Comparison of ENCODE assay signal across 7 cellular contexts in genomic region chr1:93243233-93243632, GRCh38.
DNase-seq lines count a peak whose midpoint lies in the region; ATAC-seq, FAIRE-seq and TF ChIP-seq lines count a peak whose summit lies in the region.
"Not testable (repeated sequence)": the region's sequence is repeated elsewhere in the genome, so short reads cannot be mapped to it uniquely, and the experiment has no call there.

No MANE protein-coding gene starts in this region.

- H3K9me3 ChIP-seq in A549, result peaks cover 19% of the 10 kb centered on the region
- not testable (repeated sequence) for H3K9me3 ChIP-seq in HEK293 (ENCODE audit: control insufficient read depth, insufficient read depth, low read depth, low read length); K562 (replicated peaks; ENCODE audit: control insufficient read depth, insufficient read depth, low read depth, low read length); subcutaneous abdominal adipose tissue (ENCODE audit: control insufficient read depth in 5 of 5, low read length in 5 of 5)
- peaks cover 25% of the 10 kb centered on the region for H3K9me3 ChIP-seq in HepG2 (ENCODE audit: low read length)

- not testable (repeated sequence) for H3K27ac Mint-ChIP-seq in endothelial cell (ENCODE audit: unreplicated experiment)
- H3K27ac Mint-ChIP-seq in stimulated activated naive B cell treated with anti-CD40 and anti-IgM and Interleukin-4, amounts not matched to agents 10 μg/mL and 1 μg/mL and 100 μg/mL, for 72 hours, result peak overlapping the region; percentile 9

- H3K4me2 ChIP-seq in A549; K562 (ENCODE audit: insufficient read depth, low read length); HepG2 (ENCODE audit: low read depth, low read length): not testable (repeated sequence)

- FAIRE-seq in A549 (lab: Jason Lieb, UNC); K562 (lab: Jason Lieb, UNC); HepG2 (lab: Jason Lieb, UNC): not testable (repeated sequence)

- CTCF ChIA-PET in A549 (lab: Yijun Ruan, JAX); HEK293 (lab: Yijun Ruan, JAX); K562 (lab: Yijun Ruan, JAX; ENCODE audit: low intra/inter-chr PET ratio); HepG2 (lab: Yijun Ruan, JAX; ENCODE audit: low intra/inter-chr PET ratio, low total read pairs): not testable (repeated sequence)

- WGBS in A549 (ENCODE audit: missing lambda C conversion rate), result 93% methylated on average over 3 of the region's 3 CpGs
- 97% methylated on average over 3 of the region's 3 CpGs for WGBS in K562 (ENCODE audit: insufficient coverage, low coverage, missing lambda C conversion rate)
- WGBS in HepG2 (ENCODE audit: low lambda C conversion rate), result 100% methylated on average over 3 of the region's 3 CpGs

- not testable (repeated sequence) for H3K79me2 ChIP-seq in K562 (ENCODE audit: control insufficient read depth, insufficient read depth, low read length); HepG2 (ENCODE audit: insufficient read depth, low read length)

- not testable (repeated sequence) for ATAC-seq in A549; K562; HepG2; stimulated activated naive B cell treated with anti-CD40 and anti-IgM and Interleukin-4, amounts not matched to agents 10 μg/mL and 1 μg/mL and 100 μg/mL, for 72 hours (replicated peaks)

- H3K36me3 ChIP-seq in HEK293 (ENCODE audit: control insufficient read depth in 2 of 2, insufficient read depth in 1 of 2, low read length in 2 of 2), result peaks cover 26 to 62% of the 10 kb centered on the region in 2 experiments
- H3K36me3 ChIP-seq in K562 (ENCODE audit: control insufficient read depth, insufficient read depth, low read length), result peaks cover 32% of the 10 kb centered on the region
- H3K36me3 ChIP-seq in HepG2 (replicated peaks in 1 of 2; ENCODE audit: control insufficient read depth in 1 of 2, insufficient read depth in 2 of 2, low read length in 2 of 2), result peaks cover 0 to 14% of the 10 kb centered on the region in 2 experiments; a peak in 3 of 5 replicates
- H3K36me3 ChIP-seq in subcutaneous abdominal adipose tissue (ENCODE audit: control insufficient read depth in 5 of 5, insufficient read depth in 5 of 5, low read length in 5 of 5), result not testable (repeated sequence)

- not testable (repeated sequence) for TF ChIP-seq RAD21 in A549 (conservative IDR thresholded peaks at IDR 0.05 in 1 of 2, IDR thresholded peaks at IDR 0.05 in 1 of 2); K562 (CRISPR knock-in tag; conservative IDR thresholded peaks at IDR 0.05 in 1 of 2, IDR thresholded peaks at IDR 0.05 in 1 of 2); HepG2 (CRISPR knock-in tag; IDR thresholded peaks at IDR 0.05)

- POLR2A ChIA-PET in A549 (lab: Yijun Ruan, JAX); HEK293 (lab: Yijun Ruan, JAX); HepG2 (lab: Yijun Ruan, JAX): not testable (repeated sequence)
- POLR2A ChIA-PET in K562 (lab: Yijun Ruan, JAX), result interaction anchor here (0.7 kb wide), 1 partner anchor 20 kb away, joined by 3 read pairs; no protein-coding TSS in a partner anchor

- peaks cover 52% of the 10 kb centered on the region for H3K36me3 Mint-ChIP-seq in endothelial cell (ENCODE audit: low read depth, unreplicated experiment)
- peaks cover 52 to 71% of the 10 kb centered on the region in 2 donors for H3K36me3 Mint-ChIP-seq in stimulated activated naive B cell treated with anti-CD40 and anti-IgM and Interleukin-4, amounts not matched to agents 10 μg/mL and 1 μg/mL and 100 μg/mL, for 72 hours

- H3K27ac ChIP-seq in A549; HEK293 (ENCODE audit: extremely low read depth, low read depth, low read length); K562 (ENCODE audit: extremely low read depth, low read depth, low read length); HepG2 (ENCODE audit: extremely low read length, insufficient read depth, low read length): not testable (repeated sequence)
- H3K27ac ChIP-seq in subcutaneous abdominal adipose tissue (ENCODE audit: low read depth, low read length), result peak overlapping the region; percentile 80

- intact Hi-C loops in K562 (cut with micrococcal nuclease); HepG2 (cut with micrococcal nuclease; ENCODE audit: unreplicated experiment): not testable (repeated sequence)

- DNase-seq in A549 (ENCODE audit: low read depth in 1 of 2, low spot score in 1 of 2); endothelial cell (ENCODE audit: low spot score); HepG2 (ENCODE audit: low spot score); stimulated activated naive B cell treated with anti-CD40 and anti-IgM and Interleukin-4, amounts not matched to agents 10 μg/mL and 1 μg/mL and 100 μg/mL, for 72 hours: not testable (repeated sequence)
- DNase-seq in K562 (ENCODE audit: extremely low read depth in 1 of 4, low spot score in 3 of 4), result peak in 1 of 4 experiments; percentile 8

- H3K9me1 ChIP-seq in K562 (ENCODE audit: control insufficient read depth, insufficient read depth, low read length), result not testable (repeated sequence)

- peaks cover 19% of the 10 kb centered on the region for H3K9me3 Mint-ChIP-seq in endothelial cell (ENCODE audit: unreplicated experiment)
- peaks cover 14 to 18% of the 10 kb centered on the region in 2 donors for H3K9me3 Mint-ChIP-seq in stimulated activated naive B cell treated with anti-CD40 and anti-IgM and Interleukin-4, amounts not matched to agents 10 μg/mL and 1 μg/mL and 100 μg/mL, for 72 hours

- not testable (repeated sequence) for TF ChIP-seq CTCF in A549 (IDR thresholded peaks at IDR 0.05); HEK293 (tag by site-specific recombination; IDR thresholded peaks at IDR 0.05); K562 (IDR thresholded peaks at IDR 0.05 in 2 of 3, conservative IDR thresholded peaks at IDR 0.05 in 1 of 3; ENCODE audit: insufficient read depth in 2 of 3, low read depth in 1 of 3, low read length in 3 of 3); endothelial cell (IDR thresholded peaks at IDR 0.05; ENCODE audit: unreplicated experiment); HepG2 (CRISPR knock-in tag; IDR thresholded peaks at IDR 0.05)

- H3K4me3 ChIP-seq in A549; HEK293 (ENCODE audit: low read depth, low read length); K562; HepG2 (replicated peaks in 1 of 3; ENCODE audit: insufficient read depth in 1 of 3, low read depth in 2 of 3, low read length in 3 of 3): not testable (repeated sequence)
- H3K4me3 ChIP-seq in subcutaneous abdominal adipose tissue (ENCODE audit: low read depth in 1 of 5, low read length in 5 of 5), result peak overlapping the region in 2 of 5 donors; percentile 9 to 33

- H3K4me1 ChIP-seq in A549; HEK293 (ENCODE audit: control insufficient read depth, insufficient read depth, low read length); K562 (replicated peaks in 1 of 2; ENCODE audit: control insufficient read depth in 2 of 2, insufficient read depth in 2 of 2, low read length in 2 of 2); HepG2 (ENCODE audit: insufficient read depth, low read length): not testable (repeated sequence)
- peaks cover 0 to 22% (median 9%) of the 10 kb centered on the region in 5 donors for H3K4me1 ChIP-seq in subcutaneous abdominal adipose tissue (ENCODE audit: control insufficient read depth in 5 of 5, insufficient read depth in 5 of 5, low read length in 5 of 5)

- in situ Hi-C loops in K562 (cut with MboI); HepG2 (cut with HindIII; ENCODE audit: extremely low pct_ligation_motif_present, low pct_unique_long_range_greater_than_20kb): not testable (repeated sequence)

- H2AFZ ChIP-seq in K562 (ENCODE audit: low read depth, low read length); HepG2 (ENCODE audit: low read length): not testable (repeated sequence)

- TF ChIP-seq POLR2A in A549 (IDR thresholded peaks at IDR 0.05; ENCODE audit: low read length); K562 (conservative IDR thresholded peaks at IDR 0.05); HepG2 (IDR thresholded peaks at IDR 0.05; ENCODE audit: insufficient read depth in 1 of 2, low read depth in 2 of 2, low read length in 2 of 2): not testable (repeated sequence)

- not testable (repeated sequence) for H3K4me1 Mint-ChIP-seq in endothelial cell (ENCODE audit: unreplicated experiment); stimulated activated naive B cell treated with anti-CD40 and anti-IgM and Interleukin-4, amounts not matched to agents 10 μg/mL and 1 μg/mL and 100 μg/mL, for 72 hours

- not testable (repeated sequence) for BruUV-seq in K562 (replicated peaks; lab: Mats Ljungman, UMichigan); HepG2 (replicated peaks; lab: Mats Ljungman, UMichigan)

- H4K20me1 ChIP-seq in K562 (replicated peaks; ENCODE audit: control insufficient read depth, insufficient read depth, low read length); HepG2 (ENCODE audit: insufficient read depth, low read length): not testable (repeated sequence)

- not testable (repeated sequence) for H3K27me3 Mint-ChIP-seq in endothelial cell (ENCODE audit: unreplicated experiment); stimulated activated naive B cell treated with anti-CD40 and anti-IgM and Interleukin-4, amounts not matched to agents 10 μg/mL and 1 μg/mL and 100 μg/mL, for 72 hours

- H3K27me3 ChIP-seq in K562 (ENCODE audit: control insufficient read depth in 2 of 2, insufficient read depth in 2 of 2, low read length in 2 of 2); HepG2 (ENCODE audit: control insufficient read depth in 1 of 2, insufficient read depth in 2 of 2, low read length in 2 of 2); subcutaneous abdominal adipose tissue (ENCODE audit: control insufficient read depth in 5 of 5, insufficient read depth in 4 of 5, low read length in 5 of 5): not testable (repeated sequence)

- not testable (repeated sequence) for H3K9ac ChIP-seq in K562 (ENCODE audit: insufficient read depth in 1 of 2, low read depth in 2 of 2, low read length in 2 of 2); HepG2 (ENCODE audit: insufficient read depth, low read depth, low read length); subcutaneous abdominal adipose tissue (ENCODE audit: low read length in 5 of 5)

- TF ChIP-seq EP300 in A549 (IDR thresholded peaks at IDR 0.05); K562 (IDR thresholded peaks at IDR 0.05; ENCODE audit: low read length); HepG2 (IDR thresholded peaks at IDR 0.05; ENCODE audit: low read depth in 2 of 2, low read length in 2 of 2); HepG2 (CRISPR knock-in tag; IDR thresholded peaks at IDR 0.05; ENCODE audit: borderline replicate concordance): not testable (repeated sequence)

- peak overlapping the region; percentile 43 for H3K4me3 Mint-ChIP-seq in endothelial cell (ENCODE audit: unreplicated experiment)
- H3K4me3 Mint-ChIP-seq in stimulated activated naive B cell treated with anti-CD40 and anti-IgM and Interleukin-4, amounts not matched to agents 10 μg/mL and 1 μg/mL and 100 μg/mL, for 72 hours, result not testable (repeated sequence)
